ENCODE assay signal across 1 cellular context in genomic region chr4:154441982-154442381, GRCh38.
TF ChIP-seq lines count a peak whose summit lies in the region.

No MANE protein-coding gene starts in this region.

TF ChIP-seq in K562, 482 proteins besides CTCF, POLR2A, EP300 and RAD21 (continued from another document and continues in another):
- TF ChIP-seq CHD7 (IDR thresholded peaks at IDR 0.05; ENCODE audit: low read depth, low read length) (no peak), LCOR (CRISPR knock-in tag; IDR thresholded peaks at IDR 0.05) (no peak), ZNF165 (CRISPR knock-in tag; IDR thresholded peaks at IDR 0.05; ENCODE audit: borderline replicate concordance) (no peak), KLF1 (tag; IDR thresholded peaks at IDR 0.05) (no peak), ZNF263 (CRISPR knock-in tag; IDR thresholded peaks at IDR 0.05; ENCODE audit: borderline replicate concordance) (no peak), YBX1 (IDR thresholded peaks at IDR 0.05) (no peak), ARID4B (CRISPR knock-in tag; IDR thresholded peaks at IDR 0.05) (no peak), NFRKB (IDR thresholded peaks at IDR 0.05; ENCODE audit: low read depth) (0 out of 2 replicates have a peak, but pooled peaks have one; percentile 35), TEAD4 (IDR thresholded peaks at IDR 0.05; ENCODE audit: low read length) (peak; percentile 84), TEAD4 (CRISPR knock-in tag; IDR thresholded peaks at IDR 0.05; ENCODE audit: borderline replicate concordance) (no peak), TCF3 (CRISPR knock-in tag; IDR thresholded peaks at IDR 0.05) (peak; percentile 54; the same call in 1 of the 2 replicates), GTF2E2 (tag; IDR thresholded peaks at IDR 0.05) (no peak), THAP12 (CRISPR knock-in tag; IDR thresholded peaks at IDR 0.05) (no peak), CBFA2T2 (conservative IDR thresholded peaks at IDR 0.05) (peak; percentile 79), ZBTB1 (CRISPR knock-in tag; IDR thresholded peaks at IDR 0.05; ENCODE audit: borderline replicate concordance, low read depth) (no peak), ZNF133 (CRISPR knock-in tag; IDR thresholded peaks at IDR 0.05) (no peak), CEBPG (CRISPR knock-in tag; IDR thresholded peaks at IDR 0.05) (no peak), CEBPG (tag; conservative IDR thresholded peaks at IDR 0.05 in 1 of 2, IDR thresholded peaks at IDR 0.05 in 1 of 2) (no peak), ZNF324 (CRISPR knock-in tag; IDR thresholded peaks at IDR 0.05) (no peak), NFIC (IDR thresholded peaks at IDR 0.05) (peak; percentile 41), JUN (IDR thresholded peaks at IDR 0.05; ENCODE audit: borderline replicate concordance, low read depth, low read length) (0 out of 2 replicates have a peak, but pooled peaks have one; percentile 15), JUN (CRISPR knock-in tag; IDR thresholded peaks at IDR 0.05; ENCODE audit: borderline replicate concordance) (no peak), ZNF766 (CRISPR knock-in tag; conservative IDR thresholded peaks at IDR 0.05) (no peak), CTBP1 (IDR thresholded peaks at IDR 0.05; ENCODE audit: borderline replicate concordance) (0 out of 2 replicates have a peak, but pooled peaks have one; percentile 12), ZNF431 (CRISPR knock-in tag; IDR thresholded peaks at IDR 0.05) (no peak), CBFB (CRISPR knock-in tag; IDR thresholded peaks at IDR 0.05) (no peak), SREBF2 (CRISPR knock-in tag; IDR thresholded peaks at IDR 0.05) (no peak), ZNF23 (CRISPR knock-in tag; IDR thresholded peaks at IDR 0.05) (no peak), ZNF277 (CRISPR knock-in tag; IDR thresholded peaks at IDR 0.05; ENCODE audit: borderline replicate concordance) (no peak), ATF2 (CRISPR knock-in tag; IDR thresholded peaks at IDR 0.05) (no peak), RFX5 (IDR thresholded peaks at IDR 0.05; ENCODE audit: low read depth, low read length) (no peak), SIX5 (IDR thresholded peaks at IDR 0.05; ENCODE audit: borderline replicate concordance in 1 of 2, insufficient read depth in 1 of 2, low read depth in 1 of 2, low read length in 2 of 2) (no peak), CREM (IDR thresholded peaks at IDR 0.05; ENCODE audit: low read depth) (peak; percentile 60; the same call in 1 of the 2 replicates), ZNF398 (CRISPR knock-in tag; IDR thresholded peaks at IDR 0.05) (no peak), SMARCC2 (IDR thresholded peaks at IDR 0.05; ENCODE audit: low read depth) (no peak), MTA2 (IDR thresholded peaks at IDR 0.05; ENCODE audit: low read depth) (0 out of 2 replicates have a peak, but pooled peaks have one; percentile 36), HBP1 (CRISPR knock-in tag; IDR thresholded peaks at IDR 0.05) (no peak), ZNF311 (CRISPR knock-in tag; IDR thresholded peaks at IDR 0.05) (no peak)
